ENCODE assay signal across 21 cellular contexts in genomic region chrX:152861116-152861515, GRCh38. TPM values are rescaled to one million over a fixed set of nuclear protein-coding genes. Genes with fewer than 3 reads are reported as not detected.
DNase-seq lines count a peak whose midpoint lies in the region; ATAC-seq lines count a peak whose summit lies in the region.
"Had no signal": no experiment of that assay in that cellular context is flagged by ENCODE, and none has a peak within 500 bp of the region (broad histone marks: within the 10 kb centered on the region; RNA-seq: fewer than 3 reads in every experiment).

No MANE protein-coding gene starts in this region.

- DNase-seq in NCI-H82 (lab: John Stamatoyannopoulos, UW) (peak; percentile 57), NCI-H82 treated with DMSO at 0.1 percent for 48 hours (lab: John Stamatoyannopoulos, UW; ENCODE audit: unreplicated experiment) (no peak), NCI-H524 (lab: John Stamatoyannopoulos, UW) (peak; percentile 24 to 58), renal cortical epithelial cell (ENCODE audit: low read depth) (peak; percentile 72), hippocampal formation (lab: John Stamatoyannopoulos, UW) (no peak), pons (ENCODE audit: low spot score) (no peak)
- DNase-seq in activated naive CD4-positive, alpha-beta T cell treated with Interleukin-2 at 50 U/mL for 16 hours, result no peak
- DNase-seq: activated CD8-positive, alpha-beta memory T cell treated with anti-CD3 and anti-CD28 coated beads, Interleukin-2, amount 10 ng/mL, durations not matched to agents 7 days and 5 days; CD4-positive, CD25-positive, alpha-beta regulatory T cell; cortex of kidney; KG1; left colon; NCI-H1048; NCI-H2029 treated with DMSO at 0.1 percent for 48 hours; SK-N-SH; spleen; T-helper 9 cell; uterus had no signal

- peak; percentile 74 for ATAC-seq in esophagus mucosa
- ATAC-seq: activated CD8-positive, alpha-beta memory T cell treated with anti-CD3 and anti-CD28 coated beads, Interleukin-2, amount 10 ng/mL, durations not matched to agents 7 days and 5 days; activated T-helper 17 cell treated with anti-CD3 and anti-CD28 coated beads, Interleukin-2, amount 50 U/mL, for 72 hours; left colon; natural killer cell treated with Interleukin-12 subunit alpha and Interleukin-12 subunit beta and Interleukin-15 and Interleukin-18, amount 100 ng/mL, for 72 hours had no signal

RNA-seq across cellular contexts. Expression of gene NSDHL, which starts 30.3 kb away (rescaled TPM):
- total RNA-seq in esophagus mucosa, result 47.4 TPM
- total RNA-seq in renal cortical epithelial cell, result 15.6 and 24.1 TPM in 2 replicates

RNA-seq across cellular contexts. Expression of gene CETN2, which starts 30.6 kb away (rescaled TPM):
- total RNA-seq in esophagus mucosa (32.4 TPM), renal cortical epithelial cell (47.8 and 81.1 TPM in 2 replicates)

RNA-seq across cellular contexts. Expression of gene ZNF185, which starts 36.8 kb away (rescaled TPM):
- total RNA-seq in esophagus mucosa (341 TPM), renal cortical epithelial cell (45.3 and 63.4 TPM in 2 replicates)

Comparison
In these comparisons a context has a peak if more than half of its experiments do, and no peak if none do; other contexts are left out.
1. DNase-seq: peak in NCI-H82 (single experiment), NCI-H524 (2 of 2) and renal cortical epithelial cell (single experiment); none in NCI-H82 treated with DMSO at 0.1 percent for 48 hours (single experiment), activated naive CD4-positive, alpha-beta T cell treated with Interleukin-2 at 50 U/mL for 16 hours (single experiment), hippocampal formation (0 of 2) and pons (single experiment).